ENCODE assay signal across 8 cellular contexts in genomic region chr10:110501142-110501937, GRCh38. TPM values are rescaled to one million over a fixed set of nuclear protein-coding genes. Genes with fewer than 3 reads are reported as not detected.
DNase-seq lines count a peak whose midpoint lies in the region; ATAC-seq and TF ChIP-seq lines count a peak whose summit lies in the region.

No MANE protein-coding gene starts in this region.

- peaks cover 3% of the 10 kb centered on the region for H3K36me3 Mint-ChIP-seq in CD8-positive, alpha-beta T cell
- H3K36me3 Mint-ChIP-seq in activated T-cell treated with anti-CD3 and anti-CD28 coated beads, Interleukin-2, amount 50 U/mL, for 72 hours (ENCODE audit: insufficient read depth in 2 of 2), result peaks cover 47 to 51% of the 10 kb centered on the region in 2 donors
- H3K36me3 Mint-ChIP-seq in nephron progenitor cell (ENCODE audit: low read depth), result peaks cover 20% of the 10 kb centered on the region

- H4K20me1 ChIP-seq in fibroblast of lung (ENCODE audit: control insufficient read depth, extremely low read depth, insufficient read depth, low read length), result no peaks in the 10 kb centered on the region

- CTCF ChIA-PET in CD8-positive, alpha-beta T cell (lab: Charles Lee), result interaction anchor here (1.8 kb wide), 1 partner anchor 45 kb away, joined by 4 read pairs; no protein-coding TSS in a partner anchor

- H3K4me2 ChIP-seq in fibroblast of lung (ENCODE audit: extremely low read depth, insufficient read depth, low read length), result peak overlapping the region; percentile 76

- DNase-seq in CD8-positive, alpha-beta T cell, result peak in 4 of 7 experiments; percentile 19 to 39 (median 28)
- DNase-seq in GM20000 (ENCODE audit: low spot score), result peak; percentile 72
- peak; percentile 28 to 48 for DNase-seq in NOMO-1 (lab: John Stamatoyannopoulos, UW; ENCODE audit: unreplicated experiment in 2 of 2)
- peak; percentile 80 to 85 for DNase-seq in activated T-cell treated with anti-CD3 and anti-CD28 coated beads, Interleukin-2, amount 50 U/mL, for 72 hours
- DNase-seq in fibroblast of lung (ENCODE audit: low read depth in 2 of 2), result peak; percentile 94 to 96
- DNase-seq in nephron progenitor cell, result peak; percentile 46
- peak; percentile 79 for DNase-seq in thoracic aorta (ENCODE audit: low spot score)

- H3K27ac Mint-ChIP-seq in CD8-positive, alpha-beta T cell, result no peak overlapping the region
- peak overlapping the region; percentile 100 for H3K27ac Mint-ChIP-seq in activated T-cell treated with anti-CD3 and anti-CD28 coated beads, Interleukin-2, amount 50 U/mL, for 72 hours
- peak overlapping the region; percentile 52 for H3K27ac Mint-ChIP-seq in nephron progenitor cell

- intact Hi-C loops in CD8-positive, alpha-beta T cell (cut with DNase I, micrococcal nuclease), result loop anchor here in 1 of 2 experiments (5.0 to 10.0 kb wide), 3 partner anchors 46 to 1943 kb away; partner anchors contain the start of genes VTI1A and ZDHHC6

- no peaks in the 10 kb centered on the region for H3K27me3 ChIP-seq in CD8-positive, alpha-beta T cell (ENCODE audit: insufficient read depth, low read length)
- H3K27me3 ChIP-seq in fibroblast of lung (ENCODE audit: control insufficient read depth, insufficient read depth, low read length) (no peaks in the 10 kb centered on the region), thoracic aorta (replicated peaks; ENCODE audit: insufficient read depth) (no peaks in the 10 kb centered on the region)

- no peak for ATAC-seq in CD8-positive, alpha-beta T cell
- ATAC-seq in activated T-cell treated with anti-CD3 and anti-CD28 coated beads, Interleukin-2, amount 50 U/mL, for 72 hours (replicated peaks in 1 of 2), result peak; percentile 2 to 31
- peak; percentile 60 for ATAC-seq in thoracic aorta (ENCODE audit: insufficient number of reproducible peaks, low FRiP score, low read depth)
- no peak for ATAC-seq in HG02642 (IDR thresholded peaks at IDR 0.05; ENCODE audit: poor library complexity, unreplicated experiment)

- H3K4me1 Mint-ChIP-seq in CD8-positive, alpha-beta T cell (ENCODE audit: low read depth), result peaks cover 68% of the 10 kb centered on the region
- peaks cover 82% of the 10 kb centered on the region for H3K4me1 Mint-ChIP-seq in activated T-cell treated with anti-CD3 and anti-CD28 coated beads, Interleukin-2, amount 50 U/mL, for 72 hours (ENCODE audit: low read depth)
- peaks cover 69% of the 10 kb centered on the region for H3K4me1 Mint-ChIP-seq in nephron progenitor cell

- H3K4me3 ChIP-seq in CD8-positive, alpha-beta T cell (ENCODE audit: low read depth, low read length), result no peak overlapping the region
- H3K4me3 ChIP-seq in fibroblast of lung (replicated peaks in 1 of 4; ENCODE audit: control extremely low read depth in 1 of 4, insufficient read depth in 1 of 4, low read depth in 3 of 4, low read length in 4 of 4) (peak overlapping the region; percentile 38 to 96 (median 72)), thoracic aorta (peak overlapping the region; percentile 34)

- H3K4me3 Mint-ChIP-seq in CD8-positive, alpha-beta T cell, result peak overlapping the region; percentile 22
- peak overlapping the region; percentile 98 to 100 for H3K4me3 Mint-ChIP-seq in activated T-cell treated with anti-CD3 and anti-CD28 coated beads, Interleukin-2, amount 50 U/mL, for 72 hours
- peak overlapping the region; percentile 95 for H3K4me3 Mint-ChIP-seq in nephron progenitor cell

- H3K9me3 Mint-ChIP-seq in CD8-positive, alpha-beta T cell, result no peaks in the 10 kb centered on the region
- no peaks in the 10 kb centered on the region for H3K9me3 Mint-ChIP-seq in activated T-cell treated with anti-CD3 and anti-CD28 coated beads, Interleukin-2, amount 50 U/mL, for 72 hours
- H3K9me3 Mint-ChIP-seq in nephron progenitor cell, result no peaks in the 10 kb centered on the region

- no peaks in the 10 kb centered on the region for H3K36me3 ChIP-seq in CD8-positive, alpha-beta T cell (ENCODE audit: insufficient read depth, low read length)
- H3K36me3 ChIP-seq in fibroblast of lung (ENCODE audit: control insufficient read depth, insufficient read depth, low read length), result peaks cover 10% of the 10 kb centered on the region
- H3K36me3 ChIP-seq in thoracic aorta, result no peaks in the 10 kb centered on the region

- peaks cover 60% of the 10 kb centered on the region for H3K4me1 ChIP-seq in CD8-positive, alpha-beta T cell (ENCODE audit: insufficient read depth, low read length)
- H3K4me1 ChIP-seq in fibroblast of lung (ENCODE audit: control insufficient read depth, extremely low read depth, insufficient read depth, low read length) (peaks cover 34% of the 10 kb centered on the region), thoracic aorta (ENCODE audit: control insufficient read depth in 1 of 2, low read depth in 2 of 2) (peaks cover 31 to 44% of the 10 kb centered on the region in 2 donors)

- peaks cover 89% of the 10 kb centered on the region for H3K79me2 ChIP-seq in fibroblast of lung (ENCODE audit: control insufficient read depth, insufficient read depth, low read length)

- no peaks in the 10 kb centered on the region for H3K27me3 Mint-ChIP-seq in CD8-positive, alpha-beta T cell (ENCODE audit: low read depth)
- no peaks in the 10 kb centered on the region for H3K27me3 Mint-ChIP-seq in activated T-cell treated with anti-CD3 and anti-CD28 coated beads, Interleukin-2, amount 50 U/mL, for 72 hours (ENCODE audit: low read depth)
- H3K27me3 Mint-ChIP-seq in nephron progenitor cell (ENCODE audit: low read depth, poor library complexity), result peaks cover 18% of the 10 kb centered on the region

- no peak overlapping the region for H3K27ac ChIP-seq in CD8-positive, alpha-beta T cell (ENCODE audit: low read depth, low read length)
- H3K27ac ChIP-seq in fibroblast of lung (ENCODE audit: insufficient read depth, low read length) (peak overlapping the region; percentile 90), thoracic aorta (peak overlapping the region in 1 of 2 donors; percentile 34)

- no peak for TF ChIP-seq CTCF in CD8-positive, alpha-beta T cell (IDR thresholded peaks at IDR 0.05)
- TF ChIP-seq CTCF in GM20000 (IDR thresholded peaks at IDR 0.05; ENCODE audit: extremely low read depth, missing control alignments) (no peak), fibroblast of lung (conservative IDR thresholded peaks at IDR 0.05 in 1 of 2, IDR thresholded peaks at IDR 0.05 in 1 of 2; ENCODE audit: low read depth in 1 of 2, low read length in 2 of 2) (no peak), nephron progenitor cell (IDR thresholded peaks at IDR 0.05) (no peak), thoracic aorta (IDR thresholded peaks at IDR 0.05) (no peak)

- H3K9ac ChIP-seq in fibroblast of lung (ENCODE audit: insufficient read depth, low read length), result peak overlapping the region; percentile 51

- H3K9me3 ChIP-seq in CD8-positive, alpha-beta T cell (ENCODE audit: low read length), result no peaks in the 10 kb centered on the region
- H3K9me3 ChIP-seq in fibroblast of lung (ENCODE audit: control insufficient read depth, insufficient read depth, low read depth, low read length) (no peaks in the 10 kb centered on the region), thoracic aorta (no peaks in the 10 kb centered on the region)

- no peak overlapping the region for H2AFZ ChIP-seq in fibroblast of lung (ENCODE audit: low read length)

- POLR2A ChIA-PET in CD8-positive, alpha-beta T cell (lab: Charles Lee), result no interaction called here

RNA-seq across cellular contexts. Expression of gene DUSP5, which starts 3.6 kb away (rescaled TPM):
- total RNA-seq in CD8-positive, alpha-beta T cell, result 10 to 100 TPM; 69.8 TPM
- 100 to 1,000 TPM; 122 to 242 TPM for total RNA-seq in activated T-cell treated with anti-CD3 and anti-CD28 coated beads, Interleukin-2, amount 50 U/mL, for 72 hours
- 14.9 and 27.6 TPM in 2 replicates for total RNA-seq in fibroblast of lung
- 37.7 and 48.9 TPM in 2 replicates for polyA plus RNA-seq in fibroblast of lung
- polyA plus RNA-seq in fibroblast of lung (2012), result 23.5 and 30.7 TPM in 2 replicates
- 65.8 and 147 TPM in 2 replicates for polyA minus RNA-seq in fibroblast of lung (ENCODE audit: low replicate concordance)
- 10 to 100 TPM; 12.7 to 13.1 TPM for total RNA-seq in thoracic aorta

Comparison
In these comparisons a context has a peak if more than half of its experiments do, and no peak if none do; other contexts are left out.
1. ATAC-seq: peak in activated T-cell treated with anti-CD3 and anti-CD28 coated beads, Interleukin-2, amount 50 U/mL, for 72 hours (2 of 2) and thoracic aorta (single experiment); none in CD8-positive, alpha-beta T cell (single experiment) and HG02642 (single experiment).
2. DNase-seq: peak in every context shown above with its lines; median percentile 95 in fibroblast of lung; 82 in activated T-cell treated with anti-CD3 and anti-CD28 coated beads, Interleukin-2, amount 50 U/mL, for 72 hours; 79 in thoracic aorta; 72 in GM20000; 46 in nephron progenitor cell; 38 in NOMO-1; 28 in CD8-positive, alpha-beta T cell.
3. H3K4me3 Mint-ChIP-seq: peak in every context shown above with its lines; median percentile 99 in activated T-cell treated with anti-CD3 and anti-CD28 coated beads, Interleukin-2, amount 50 U/mL, for 72 hours; 95 in nephron progenitor cell; 22 in CD8-positive, alpha-beta T cell.